Comparison of ENCODE assay signal across 9 cellular contexts in the genomic region with DNA sequence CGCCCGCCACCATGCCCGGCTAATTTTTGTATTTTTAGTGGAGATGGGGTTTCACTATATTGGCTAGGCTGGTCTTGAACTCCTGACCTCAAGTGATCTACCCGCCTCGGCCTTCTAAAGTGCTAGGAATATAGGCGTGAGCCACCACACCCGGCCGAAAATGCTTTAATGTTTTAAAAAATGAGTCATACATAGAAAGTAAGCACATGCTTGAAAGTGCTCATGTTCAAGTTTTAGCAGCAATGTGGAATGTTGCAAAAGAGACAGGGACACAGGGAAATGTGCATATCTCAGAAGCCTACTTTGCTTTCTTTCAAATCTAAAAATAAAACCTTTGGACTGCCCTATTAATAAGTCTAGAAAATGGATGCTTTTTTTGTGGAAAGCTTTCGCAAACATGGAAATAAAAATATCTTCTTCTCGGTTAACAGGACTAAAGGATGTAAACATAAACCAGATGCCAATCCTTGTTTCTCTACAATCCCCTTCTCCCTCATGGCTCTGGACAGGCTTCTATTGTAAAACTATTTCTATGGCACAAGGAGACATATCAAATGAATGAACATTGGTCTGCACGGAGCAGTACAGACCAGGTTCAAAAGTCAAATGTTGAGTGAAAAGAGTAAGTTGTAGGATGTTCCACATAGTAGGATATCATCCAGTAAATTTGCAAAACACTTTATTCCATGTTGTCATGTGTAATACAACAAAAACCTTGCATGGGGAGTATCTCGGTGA. TPM values are rescaled to one million over a fixed set of nuclear protein-coding genes. Genes with fewer than 3 reads are reported as not detected.
DNase-seq lines count a peak whose midpoint lies in the region; ATAC-seq and TF ChIP-seq lines count a peak whose summit lies in the region.
"Had no signal": no experiment of that assay in that cellular context is flagged by ENCODE, and none has a peak within 500 bp of the region (broad histone marks: within the 10 kb centered on the region; RNA-seq: fewer than 3 reads in every experiment).

No MANE protein-coding gene starts in this region.

- H3K36me3 Mint-ChIP-seq in activated T-cell treated with anti-CD3 and anti-CD28 coated beads, Interleukin-2, amount 50 U/mL, for 72 hours (ENCODE audit: insufficient read depth in 2 of 2), result peaks cover 4 to 16% of the 10 kb centered on the region in 2 donors
- H3K36me3 Mint-ChIP-seq in activated naive CD8-positive, alpha-beta T cell, result peaks cover 4% of the 10 kb centered on the region
- no peaks in the 10 kb centered on the region for H3K36me3 Mint-ChIP-seq in glutamatergic neuron (ENCODE audit: unreplicated experiment)

- H3K9me3 Mint-ChIP-seq in activated T-cell treated with anti-CD3 and anti-CD28 coated beads, Interleukin-2, amount 50 U/mL, for 72 hours, result no peaks in the 10 kb centered on the region
- H3K9me3 Mint-ChIP-seq in activated naive CD8-positive, alpha-beta T cell (ENCODE audit: low read depth), result no peaks in the 10 kb centered on the region
- no peaks in the 10 kb centered on the region for H3K9me3 Mint-ChIP-seq in glutamatergic neuron (ENCODE audit: unreplicated experiment)

- peak overlapping the region; percentile 52 to 67 for H3K4me3 Mint-ChIP-seq in activated T-cell treated with anti-CD3 and anti-CD28 coated beads, Interleukin-2, amount 50 U/mL, for 72 hours
- peak overlapping the region; percentile 56 for H3K4me3 Mint-ChIP-seq in activated naive CD8-positive, alpha-beta T cell
- no peak overlapping the region for H3K4me3 Mint-ChIP-seq in glutamatergic neuron (ENCODE audit: unreplicated experiment)

- TF ChIP-seq CTCF in glutamatergic neuron (IDR thresholded peaks at IDR 0.05; ENCODE audit: partially characterized antibody, unreplicated experiment), result no peak
- no peak for TF ChIP-seq CTCF in tibial nerve (IDR thresholded peaks at IDR 0.05)

- DNase-seq in activated T-cell treated with anti-CD3 and anti-CD28 coated beads, Interleukin-2, amount 50 U/mL, for 72 hours, result no peak
- no peak for DNase-seq in activated T-cell treated with anti-CD3 and anti-CD28 coated beads, Interleukin-2, amount 50 U/mL, for 1 hour
- DNase-seq in glutamatergic neuron (no peak), tibial nerve (ENCODE audit: low spot score in 2 of 2) (no peak), DMS53 treated with DMSO at 0.1 percent for 48 hours (lab: John Stamatoyannopoulos, UW; ENCODE audit: unreplicated experiment) (no peak)

- H3K4me3 ChIP-seq in tibial nerve, result no peak overlapping the region

- peak in 1 of 2 donors; percentile 25 for ATAC-seq in activated T-cell treated with anti-CD3 and anti-CD28 coated beads, Interleukin-2, amount 50 U/mL, for 72 hours (replicated peaks in 1 of 2)
- ATAC-seq in GM18505 (IDR thresholded peaks at IDR 0.05; ENCODE audit: unreplicated experiment), result no peak
- no peak for ATAC-seq in HG03439 (IDR thresholded peaks at IDR 0.05; ENCODE audit: unreplicated experiment)
- ATAC-seq: HepG2 had no signal

- H3K27me3 Mint-ChIP-seq in activated T-cell treated with anti-CD3 and anti-CD28 coated beads, Interleukin-2, amount 50 U/mL, for 72 hours (ENCODE audit: low read depth), result peaks cover 13% of the 10 kb centered on the region
- no peaks in the 10 kb centered on the region for H3K27me3 Mint-ChIP-seq in activated naive CD8-positive, alpha-beta T cell
- peaks cover 2% of the 10 kb centered on the region for H3K27me3 Mint-ChIP-seq in glutamatergic neuron (ENCODE audit: unreplicated experiment)

- no peaks in the 10 kb centered on the region for H3K36me3 ChIP-seq in tibial nerve

- no peak for TF ChIP-seq EP300 in tibial nerve (IDR thresholded peaks at IDR 0.05)

- peaks cover 0 to 43% (median 7%) of the 10 kb centered on the region in 4 donors for H3K4me1 ChIP-seq in tibial nerve

- TF ChIP-seq POLR2A in tibial nerve (IDR thresholded peaks at IDR 0.05) (no peak), GM18505 (IDR thresholded peaks at IDR 0.05; ENCODE audit: borderline replicate concordance, extremely low read depth, insufficient read depth, insufficient read length) (no peak)

- H3K4me1 Mint-ChIP-seq in activated T-cell treated with anti-CD3 and anti-CD28 coated beads, Interleukin-2, amount 50 U/mL, for 72 hours (ENCODE audit: low read depth), result peaks cover 31% of the 10 kb centered on the region
- peaks cover 37% of the 10 kb centered on the region for H3K4me1 Mint-ChIP-seq in activated naive CD8-positive, alpha-beta T cell (ENCODE audit: low read depth)
- peaks cover 4% of the 10 kb centered on the region for H3K4me1 Mint-ChIP-seq in glutamatergic neuron (ENCODE audit: low read depth, unreplicated experiment)

- peak overlapping the region; percentile 59 for H3K27ac Mint-ChIP-seq in activated T-cell treated with anti-CD3 and anti-CD28 coated beads, Interleukin-2, amount 50 U/mL, for 72 hours
- H3K27ac Mint-ChIP-seq in activated naive CD8-positive, alpha-beta T cell, result peak overlapping the region; percentile 77
- H3K27ac Mint-ChIP-seq in glutamatergic neuron (ENCODE audit: unreplicated experiment), result peak overlapping the region; percentile 76

- no peaks in the 10 kb centered on the region for H3K27me3 ChIP-seq in tibial nerve

- peak overlapping the region in 3 of 4 donors; percentile 44 to 54 (median 45) for H3K27ac ChIP-seq in tibial nerve

- no peaks in the 10 kb centered on the region for H3K9me3 ChIP-seq in tibial nerve

- WGBS in tibial nerve, 2 donors, result 34 to 69% methylated on average over 12 of the region's 12 CpGs

RNA-seq across cellular contexts. Expression of a gene that starts 15.0 kb away (rescaled TPM):
- total RNA-seq in activated T-cell treated with anti-CD3 and anti-CD28 coated beads, Interleukin-2, amount 50 U/mL, for 72 hours, result 10 to 100 TPM; 70.4 to 73.5 TPM
- total RNA-seq in glutamatergic neuron (ENCODE audit: unreplicated experiment) (60.0 TPM), tibial nerve (10 to 100 TPM; 71.6 to 96.5 (median 83.1) TPM)
